Comparison of ENCODE assay signal across 1 cellular context in genomic region chr6:135183532-135184440, GRCh38.
TF ChIP-seq lines count a peak whose summit lies in the region.

No MANE protein-coding gene starts in this region.

TF ChIP-seq in HEK293, 187 proteins besides CTCF, POLR2A, EP300 and RAD21 (continued from another document):
- peak; percentile 93 for TF ChIP-seq TRIM28 (IDR thresholded peaks at IDR 0.05; ENCODE audit: borderline replicate concordance, low read length)
- no peak for TF ChIP-seq TSHZ1 (tag by site-specific recombination; IDR thresholded peaks at IDR 0.05; ENCODE audit: borderline replicate concordance)
- no peak for TF ChIP-seq ZBTB48 (tag by site-specific recombination; IDR thresholded peaks at IDR 0.05)
- no peak for TF ChIP-seq ZNF843 (tag by site-specific recombination; IDR thresholded peaks at IDR 0.05)
- TF ChIP-seq ZFHX2 (tag by site-specific recombination; conservative IDR thresholded peaks at IDR 0.05) = no peak
